9 cellular contexts compared by ENCODE assay signal in the genomic region with DNA sequence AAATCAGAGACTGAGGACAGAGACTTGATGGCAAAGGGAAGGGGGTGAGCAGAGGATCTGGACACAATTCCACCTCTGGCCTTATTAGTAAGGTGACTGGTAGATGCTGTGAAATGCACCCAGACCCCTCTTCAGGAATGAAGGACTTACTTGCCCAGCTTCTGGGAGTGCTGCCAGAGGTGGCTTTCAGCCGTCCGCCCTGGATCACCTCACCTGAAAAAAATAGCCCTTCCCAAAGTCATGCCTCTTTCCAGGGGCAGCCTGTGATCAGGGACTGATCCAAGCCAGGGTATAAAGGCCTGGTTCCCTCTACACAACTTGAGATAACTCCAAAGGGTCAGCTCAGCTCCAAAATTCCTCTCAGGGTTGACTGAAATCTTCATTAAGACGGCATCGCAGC. TPM values are rescaled to one million over a fixed set of nuclear protein-coding genes. Genes with fewer than 3 reads are reported as not detected.
"Had no signal": no experiment of that assay in that cellular context is flagged by ENCODE, and none has a peak within 500 bp of the region (broad histone marks: within the 10 kb centered on the region; RNA-seq: fewer than 3 reads in every experiment).

No MANE protein-coding gene starts in this region.

- DNase-seq: GDM1, GF-D8 had no signal

- ATAC-seq: GM12878 had no signal

- FAIRE-seq: G401.6, GM12878, GM12891, GM12892, GM18507, GM19239 had no signal

- H3K4me3 ChIP-seq: GM12878 had no signal

RNA-seq across cellular contexts. Expression of gene TMEM238L, which starts 53.7 kb away (rescaled TPM):
- total RNA-seq: G401, GM12878 had no signal
- polyA plus RNA-seq: GM12878 had no signal
